In genomic region chr12:94174576-94174975, GRCh38 we compare ENCODE assay signal across 10 cellular contexts. TPM values are rescaled to one million over a fixed set of nuclear protein-coding genes. Genes with fewer than 3 reads are reported as not detected.
A peak's percentile ranks its signal among the peaks of the same experiment; 100 is the strongest.
DNase-seq lines count a peak whose midpoint lies in the region; ATAC-seq and FAIRE-seq lines count a peak whose summit lies in the region.
"Had no signal": no experiment of that assay in that cellular context is flagged by ENCODE, and none has a peak within 500 bp of the region (broad histone marks: within the 10 kb centered on the region; RNA-seq: fewer than 3 reads in every experiment).

No MANE protein-coding gene starts in this region.

- H3K27me3 Mint-ChIP-seq in activated CD8-positive, alpha-beta T cell treated with anti-CD3 and anti-CD28 coated beads, Interleukin-2, amount 10 ng/mL, durations not matched to agents 7 days and 5 days (ENCODE audit: low read depth) = no peaks in the 10 kb centered on the region
- peaks cover 0 to 3% of the 10 kb centered on the region in 2 donors for H3K27me3 Mint-ChIP-seq in natural killer cell treated with Interleukin-12 subunit alpha and Interleukin-12 subunit beta and Interleukin-15 and Interleukin-18, amount 100 ng/mL, for 72 hours

- POLR2A ChIA-PET in activated CD8-positive, alpha-beta T cell treated with anti-CD3 and anti-CD28 coated beads, Interleukin-2, amount 10 ng/mL, durations not matched to agents 7 days and 5 days (lab: Charles Lee) = interaction anchor here (0.5 to 1.8 kb wide), 3 partner anchors 26 to 396 kb away, joined by 3 to 6 read pairs (median 3); partner anchors contain the start of gene PLXNC1

- H3K27ac Mint-ChIP-seq in activated CD8-positive, alpha-beta T cell treated with anti-CD3 and anti-CD28 coated beads, Interleukin-2, amount 10 ng/mL, durations not matched to agents 7 days and 5 days = peak overlapping the region; percentile 47
- peak overlapping the region; percentile 74 to 90 for H3K27ac Mint-ChIP-seq in natural killer cell treated with Interleukin-12 subunit alpha and Interleukin-12 subunit beta and Interleukin-15 and Interleukin-18, amount 100 ng/mL, for 72 hours

- peaks cover 60% of the 10 kb centered on the region for H3K4me1 Mint-ChIP-seq in activated CD8-positive, alpha-beta T cell treated with anti-CD3 and anti-CD28 coated beads, Interleukin-2, amount 10 ng/mL, durations not matched to agents 7 days and 5 days (ENCODE audit: low read depth)
- H3K4me1 Mint-ChIP-seq in natural killer cell treated with Interleukin-12 subunit alpha and Interleukin-12 subunit beta and Interleukin-15 and Interleukin-18, amount 100 ng/mL, for 72 hours (ENCODE audit: low read depth in 2 of 2) = peaks cover 41 to 49% of the 10 kb centered on the region in 2 donors

- H3K9me3 Mint-ChIP-seq in activated CD8-positive, alpha-beta T cell treated with anti-CD3 and anti-CD28 coated beads, Interleukin-2, amount 10 ng/mL, durations not matched to agents 7 days and 5 days (ENCODE audit: insufficient read depth) = peaks cover 14% of the 10 kb centered on the region
- peaks cover 6% of the 10 kb centered on the region for H3K9me3 Mint-ChIP-seq in natural killer cell treated with Interleukin-12 subunit alpha and Interleukin-12 subunit beta and Interleukin-15 and Interleukin-18, amount 100 ng/mL, for 72 hours

- in situ Hi-C loops in KBM-7 (cut with MboI; ENCODE audit: low pct_unique_long_range_greater_than_20kb, low sequenced_read_pairs) (no loop called here), GM23248 (cut with MboI) (no loop called here)

- CTCF ChIA-PET in activated CD8-positive, alpha-beta T cell treated with anti-CD3 and anti-CD28 coated beads, Interleukin-2, amount 10 ng/mL, durations not matched to agents 7 days and 5 days (lab: Charles Lee) = interaction anchor here (0.8 to 2.3 kb wide), 8 partner anchors 14 to 87 kb away, joined by 3 to 6 read pairs (median 4); no protein-coding TSS in a partner anchor

- no peaks in the 10 kb centered on the region for H3K9me2 ChIP-seq in GM23248 (ENCODE audit: insufficient read depth)

- no peak overlapping the region for H3K27ac ChIP-seq in GM23248

- no peaks in the 10 kb centered on the region for H3K9me3 ChIP-seq in GM23248 (ENCODE audit: low read depth)

- WGBS in GM23248 (ENCODE audit: low coverage in 1 of 2, low lambda C conversion rate in 2 of 2, missing lambda C conversion rate in 2 of 2), 2 experiments = 91 to 95% methylated on average over 1 of the region's 1 CpG

- no peak overlapping the region for H3K9ac ChIP-seq in GM23248

- no peaks in the 10 kb centered on the region for H3K27me3 ChIP-seq in GM23248 (replicated peaks; ENCODE audit: insufficient read depth)

- no peak overlapping the region for H3K4me2 ChIP-seq in GM23248 (ENCODE audit: unreplicated experiment)

- H3K4me3 ChIP-seq in GM23248 = no peak overlapping the region

- peaks cover 61% of the 10 kb centered on the region for H3K36me3 Mint-ChIP-seq in activated CD8-positive, alpha-beta T cell treated with anti-CD3 and anti-CD28 coated beads, Interleukin-2, amount 10 ng/mL, durations not matched to agents 7 days and 5 days (ENCODE audit: low read depth)
- peaks cover 24% of the 10 kb centered on the region for H3K36me3 Mint-ChIP-seq in natural killer cell treated with Interleukin-12 subunit alpha and Interleukin-12 subunit beta and Interleukin-15 and Interleukin-18, amount 100 ng/mL, for 72 hours

- FAIRE-seq in GM19239 (lab: Jason Lieb, UNC) (peak; percentile 93), urothelium cell line (lab: Jason Lieb, UNC) (no peak)

- peaks cover 19% of the 10 kb centered on the region; the same call in 1 of the 2 replicates for H3F3A ChIP-seq in GM23248 (ENCODE audit: insufficient read depth)

- H4K20me1 ChIP-seq in GM23248 (ENCODE audit: insufficient read depth) = no peaks in the 10 kb centered on the region

- H2AFZ ChIP-seq in GM23248 = no peak overlapping the region

- peak overlapping the region; percentile 12 for H3K4me3 Mint-ChIP-seq in activated CD8-positive, alpha-beta T cell treated with anti-CD3 and anti-CD28 coated beads, Interleukin-2, amount 10 ng/mL, durations not matched to agents 7 days and 5 days
- peak overlapping the region; percentile 33 for H3K4me3 Mint-ChIP-seq in natural killer cell treated with Interleukin-12 subunit alpha and Interleukin-12 subunit beta and Interleukin-15 and Interleukin-18, amount 100 ng/mL, for 72 hours

- DNase-seq in GM19239 (ENCODE audit: insufficient read length, low spot score) (no peak), KBM-7 (peak; percentile 83), NCI-H1105 treated with DMSO at 0.1 percent for 48 hours (lab: John Stamatoyannopoulos, UW) (no peak), urothelium cell line (ENCODE audit: low spot score) (no peak), GM23248 (no peak)
- DNase-seq in activated CD8-positive, alpha-beta T cell treated with anti-CD3 and anti-CD28 coated beads, Interleukin-2, amount 10 ng/mL, durations not matched to agents 7 days and 5 days = peak; percentile 75
- DNase-seq in natural killer cell treated with Interleukin-12 subunit alpha and Interleukin-12 subunit beta and Interleukin-15 and Interleukin-18, amount 100 ng/mL, for 72 hours (ENCODE audit: low spot score) = no peak
- DNase-seq: activated gamma-delta T cell, nucleus accumbens had no signal

- ATAC-seq in activated CD8-positive, alpha-beta T cell treated with anti-CD3 and anti-CD28 coated beads, Interleukin-2, amount 10 ng/mL, durations not matched to agents 7 days and 5 days = peak; percentile 57
- ATAC-seq in natural killer cell treated with Interleukin-12 subunit alpha and Interleukin-12 subunit beta and Interleukin-15 and Interleukin-18, amount 100 ng/mL, for 72 hours = peak; percentile 55 to 80
- ATAC-seq in HG02571 (IDR thresholded peaks at IDR 0.05; ENCODE audit: unreplicated experiment) = no peak

- H3K36me3 ChIP-seq in GM23248 (ENCODE audit: low read depth) = no peaks in the 10 kb centered on the region

- H3K79me2 ChIP-seq in GM23248 (ENCODE audit: insufficient read depth) = no peaks in the 10 kb centered on the region

- peaks cover 27% of the 10 kb centered on the region for H3K4me1 ChIP-seq in GM23248 (ENCODE audit: insufficient read depth)

RNA-seq across cellular contexts. Expression of gene PLXNC1, which starts 26.2 kb away (rescaled TPM):
- total RNA-seq in activated CD8-positive, alpha-beta T cell treated with anti-CD3 and anti-CD28 coated beads, Interleukin-2, amount 10 ng/mL, durations not matched to agents 7 days and 5 days = 10 to 100 TPM; 43.8 to 45.6 TPM
- total RNA-seq in natural killer cell treated with Interleukin-12 subunit alpha and Interleukin-12 subunit beta and Interleukin-15 and Interleukin-18, amount 100 ng/mL, for 72 hours = 10 to 100 TPM; 14.7 to 20.6 TPM
- total RNA-seq in GM23248 (2014; rRNA removed; shearing (Covaris generic)) = 1.9 and 2.1 TPM in 2 replicates
- 0.70 and 0.78 TPM in 2 replicates for polyA plus RNA-seq in GM23248 (2016; fragmentation: Nextera tagmentation; extraction: Ambion mirVana)

Comparison
In these comparisons a context has a peak if more than half of its experiments do, and no peak if none do; other contexts are left out.
1. DNase-seq: peak in KBM-7 (single experiment) and activated CD8-positive, alpha-beta T cell treated with anti-CD3 and anti-CD28 coated beads, Interleukin-2, amount 10 ng/mL, durations not matched to agents 7 days and 5 days (single experiment); none in GM19239 (single experiment), natural killer cell treated with Interleukin-12 subunit alpha and Interleukin-12 subunit beta and Interleukin-15 and Interleukin-18, amount 100 ng/mL, for 72 hours (single experiment), NCI-H1105 treated with DMSO at 0.1 percent for 48 hours (single experiment), urothelium cell line (single experiment) and GM23248 (single experiment).